1 cellular context compared by ENCODE assay signal in the genomic region with DNA sequence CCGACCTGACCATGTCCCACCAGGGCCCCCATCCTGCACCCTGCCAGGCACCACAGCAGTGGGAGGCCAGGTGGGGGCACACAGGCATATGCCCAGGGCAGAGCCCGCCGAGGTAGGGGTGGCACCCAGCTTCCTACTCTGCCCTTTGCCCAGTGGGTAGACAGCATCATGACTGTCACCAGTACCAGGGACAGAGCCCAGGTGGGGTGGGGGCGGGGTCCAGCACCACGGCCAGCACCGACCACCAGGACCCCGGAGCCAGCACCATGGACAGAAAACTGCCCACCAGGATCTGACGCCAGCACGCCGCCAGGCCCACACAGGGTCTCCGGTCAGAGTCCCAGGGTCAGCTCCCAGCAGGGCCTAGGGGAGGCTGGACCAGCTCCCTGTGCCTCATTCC.
TF ChIP-seq lines count a peak whose summit lies in the region.

No MANE protein-coding gene starts in this region.

TF ChIP-seq in H1, 55 proteins besides CTCF, POLR2A, EP300 and RAD21:
- TF ChIP-seq, protein P1, sequence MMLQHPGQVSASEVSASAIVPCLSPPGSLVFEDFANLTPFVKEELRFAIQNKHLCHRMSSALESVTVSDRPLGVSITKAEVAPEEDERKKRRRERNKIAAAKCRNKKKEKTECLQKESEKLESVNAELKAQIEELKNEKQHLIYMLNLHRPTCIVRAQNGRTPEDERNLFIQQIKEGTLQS (IDR thresholded peaks at IDR 0.05; ENCODE audit: insufficient read depth, low read depth, low read length): no peak
- TF ChIP-seq GABPA (IDR thresholded peaks at IDR 0.05; ENCODE audit: borderline replicate concordance, insufficient read depth, low read length) (peak; percentile 81; the same call in 1 of the 2 replicates), RFX5 (IDR thresholded peaks at IDR 0.05; ENCODE audit: borderline replicate concordance, low read depth, low read length) (no peak; the same call in 1 of the 2 replicates), SIN3A (conservative IDR thresholded peaks at IDR 0.05 in 1 of 2, IDR thresholded peaks at IDR 0.05 in 1 of 2; ENCODE audit: low read depth in 1 of 2, low read length in 2 of 2) (peak; percentile 100), SP4 (IDR thresholded peaks at IDR 0.05; ENCODE audit: low read length) (0 out of 2 replicates have a peak, but pooled peaks have one; percentile 65), BACH1 (IDR thresholded peaks at IDR 0.05; ENCODE audit: low read length) (no peak), SIX5 (IDR thresholded peaks at IDR 0.05; ENCODE audit: low read depth, low read length) (no peak), SP2 (IDR thresholded peaks at IDR 0.05; ENCODE audit: low read length) (no peak), KDM5A (IDR thresholded peaks at IDR 0.05; ENCODE audit: low read length) (no peak), RBBP5 (IDR thresholded peaks at IDR 0.05; ENCODE audit: borderline replicate concordance, low read depth, low read length) (no peak), EGR1 (IDR thresholded peaks at IDR 0.05; ENCODE audit: borderline replicate concordance, low read depth, low read length) (peak; percentile 75; the same call in 1 of the 2 replicates), HDAC2 (IDR thresholded peaks at IDR 0.05; ENCODE audit: borderline replicate concordance in 1 of 2, low read depth in 2 of 2, low read length in 2 of 2) (peak; percentile 99 to 100), ASH2L (IDR thresholded peaks at IDR 0.05; ENCODE audit: low read length) (no peak), BRCA1 (IDR thresholded peaks at IDR 0.05; ENCODE audit: low read depth, low read length) (no peak), HDAC6 (IDR thresholded peaks at IDR 0.05; ENCODE audit: low read depth, low read length) (no peak), SAP30 (IDR thresholded peaks at IDR 0.05; ENCODE audit: insufficient read depth, insufficient replicate concordance, low read length) (peak; percentile 90), YY1 (IDR thresholded peaks at IDR 0.05; ENCODE audit: low read depth, low read length) (no peak), RNF2 (IDR thresholded peaks at IDR 0.05; ENCODE audit: borderline replicate concordance, low read depth, low read length, missing control alignments, poor library complexity, severe bottlenecking) (no peak), GTF2F1 (IDR thresholded peaks at IDR 0.05; ENCODE audit: borderline replicate concordance, low read depth, low read length) (no peak), CREB1 (IDR thresholded peaks at IDR 0.05) (peak; percentile 67), SRF (IDR thresholded peaks at IDR 0.05; ENCODE audit: low read depth, low read length) (0 out of 2 replicates have a peak, but pooled peaks have one; percentile 16), RXRA (IDR thresholded peaks at IDR 0.05; ENCODE audit: insufficient read depth, low read depth, low read length) (no peak), TAF1 (IDR thresholded peaks at IDR 0.05; ENCODE audit: low read depth, low read length) (no peak), SIRT6 (IDR thresholded peaks at IDR 0.05; ENCODE audit: low read length) (no peak), JUND (IDR thresholded peaks at IDR 0.05; ENCODE audit: low read length) (no peak), KDM4A (IDR thresholded peaks at IDR 0.05; ENCODE audit: low read depth, low read length, severe bottlenecking) (no peak), CBX5 (IDR thresholded peaks at IDR 0.05; ENCODE audit: low read depth, low read length) (no peak), NRF1 (IDR thresholded peaks at IDR 0.05; ENCODE audit: low read depth, low read length) (no peak), EZH2 (IDR thresholded peaks at IDR 0.05; ENCODE audit: low read depth, low read length, severe bottlenecking) (no peak), CHD7 (IDR thresholded peaks at IDR 0.05; ENCODE audit: insufficient replicate concordance, low read length) (no peak), POLR2AphosphoS5 (IDR thresholded peaks at IDR 0.05; ENCODE audit: low read depth, low read length) (no peak), ZNF274 (IDR thresholded peaks at IDR 0.05; ENCODE audit: borderline replicate concordance, extremely low read depth, low read length) (no peak), FOSL1 (IDR thresholded peaks at IDR 0.05; ENCODE audit: insufficient read depth, low read depth, low read length) (no peak), SP1 (IDR thresholded peaks at IDR 0.05; ENCODE audit: low read depth, low read length) (peak; percentile 48; the same call in 1 of the 2 replicates), CHD1 (IDR thresholded peaks at IDR 0.05; ENCODE audit: low read depth, low read length) (no peak), BCL11A (IDR thresholded peaks at IDR 0.05; ENCODE audit: low read depth in 2 of 2, low read length in 2 of 2) (no peak), CHD2 (IDR thresholded peaks at IDR 0.05; ENCODE audit: low read length) (no peak), CTBP2 (IDR thresholded peaks at IDR 0.05; ENCODE audit: borderline replicate concordance, insufficient read depth, insufficient read length, low read length) (no peak), KDM1A (IDR thresholded peaks at IDR 0.05; ENCODE audit: borderline replicate concordance, low read length) (no peak), MAFK (IDR thresholded peaks at IDR 0.05; ENCODE audit: low read depth, low read length) (no peak), TAF7 (optimal IDR thresholded peaks at IDR 0.05; ENCODE audit: borderline replicate concordance, low read depth, low read length) (peak; percentile 98), TEAD4 (IDR thresholded peaks at IDR 0.05; ENCODE audit: low read depth, low read length) (no peak), TBP (IDR thresholded peaks at IDR 0.05; ENCODE audit: low read depth, low read length) (no peak; the same call in 1 of the 2 replicates), CEBPB (IDR thresholded peaks at IDR 0.05; ENCODE audit: low read depth, low read length) (no peak), CBX8 (IDR thresholded peaks at IDR 0.05; ENCODE audit: borderline replicate concordance, low read depth, low read length) (no peak), SUZ12 (IDR thresholded peaks at IDR 0.05; ENCODE audit: low read length) (no peak), TCF12 (IDR thresholded peaks at IDR 0.05; ENCODE audit: low read depth, low read length) (0 out of 2 replicates have a peak, but pooled peaks have one; percentile 39), NANOG (IDR thresholded peaks at IDR 0.05; ENCODE audit: insufficient read depth, low read depth, low read length, poor library complexity, severe bottlenecking) (peak; percentile 35), POU5F1 (IDR thresholded peaks at IDR 0.05; ENCODE audit: low read depth, low read length) (no peak), PHF8 (conservative IDR thresholded peaks at IDR 0.05; ENCODE audit: low read depth, low read length) (no peak), JUN (IDR thresholded peaks at IDR 0.05; ENCODE audit: low read depth, low read length) (no peak)
- TF ChIP-seq, protein P2, sequence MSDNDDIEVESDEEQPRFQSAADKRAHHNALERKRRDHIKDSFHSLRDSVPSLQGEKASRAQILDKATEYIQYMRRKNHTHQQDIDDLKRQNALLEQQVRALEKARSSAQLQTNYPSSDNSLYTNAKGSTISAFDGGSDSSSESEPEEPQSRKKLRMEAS (IDR thresholded peaks at IDR 0.05): peak; percentile 91
- TF ChIP-seq, protein P3, sequence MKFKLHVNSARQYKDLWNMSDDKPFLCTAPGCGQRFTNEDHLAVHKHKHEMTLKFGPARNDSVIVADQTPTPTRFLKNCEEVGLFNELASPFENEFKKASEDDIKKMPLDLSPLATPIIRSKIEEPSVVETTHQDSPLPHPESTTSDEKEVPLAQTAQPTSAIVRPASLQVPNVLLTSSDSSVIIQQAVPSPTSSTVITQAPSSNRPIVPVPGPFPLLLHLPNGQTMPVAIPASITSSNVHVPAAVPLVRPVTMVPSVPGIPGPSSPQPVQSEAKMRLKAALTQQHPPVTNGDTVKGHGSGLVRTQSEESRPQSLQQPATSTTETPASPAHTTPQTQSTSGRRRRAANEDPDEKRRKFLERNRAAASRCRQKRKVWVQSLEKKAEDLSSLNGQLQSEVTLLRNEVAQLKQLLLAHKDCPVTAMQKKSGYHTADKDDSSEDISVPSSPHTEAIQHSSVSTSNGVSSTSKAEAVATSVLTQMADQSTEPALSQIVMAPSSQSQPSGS (IDR thresholded peaks at IDR 0.05; ENCODE audit: low read length): peak; percentile 86; the same call in 1 of the 2 replicates
- TF ChIP-seq, protein P4, sequence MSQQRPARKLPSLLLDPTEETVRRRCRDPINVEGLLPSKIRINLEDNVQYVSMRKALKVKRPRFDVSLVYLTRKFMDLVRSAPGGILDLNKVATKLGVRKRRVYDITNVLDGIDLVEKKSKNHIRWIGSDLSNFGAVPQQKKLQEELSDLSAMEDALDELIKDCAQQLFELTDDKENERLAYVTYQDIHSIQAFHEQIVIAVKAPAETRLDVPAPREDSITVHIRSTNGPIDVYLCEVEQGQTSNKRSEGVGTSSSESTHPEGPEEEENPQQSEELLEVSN (IDR thresholded peaks at IDR 0.05): no peak
- TF ChIP-seq, protein P5, sequence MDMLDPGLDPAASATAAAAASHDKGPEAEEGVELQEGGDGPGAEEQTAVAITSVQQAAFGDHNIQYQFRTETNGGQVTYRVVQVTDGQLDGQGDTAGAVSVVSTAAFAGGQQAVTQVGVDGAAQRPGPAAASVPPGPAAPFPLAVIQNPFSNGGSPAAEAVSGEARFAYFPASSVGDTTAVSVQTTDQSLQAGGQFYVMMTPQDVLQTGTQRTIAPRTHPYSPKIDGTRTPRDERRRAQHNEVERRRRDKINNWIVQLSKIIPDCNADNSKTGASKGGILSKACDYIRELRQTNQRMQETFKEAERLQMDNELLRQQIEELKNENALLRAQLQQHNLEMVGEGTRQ (IDR thresholded peaks at IDR 0.05; ENCODE audit: low read length): no peak
